1 cellular context compared by ENCODE assay signal in the genomic region with DNA sequence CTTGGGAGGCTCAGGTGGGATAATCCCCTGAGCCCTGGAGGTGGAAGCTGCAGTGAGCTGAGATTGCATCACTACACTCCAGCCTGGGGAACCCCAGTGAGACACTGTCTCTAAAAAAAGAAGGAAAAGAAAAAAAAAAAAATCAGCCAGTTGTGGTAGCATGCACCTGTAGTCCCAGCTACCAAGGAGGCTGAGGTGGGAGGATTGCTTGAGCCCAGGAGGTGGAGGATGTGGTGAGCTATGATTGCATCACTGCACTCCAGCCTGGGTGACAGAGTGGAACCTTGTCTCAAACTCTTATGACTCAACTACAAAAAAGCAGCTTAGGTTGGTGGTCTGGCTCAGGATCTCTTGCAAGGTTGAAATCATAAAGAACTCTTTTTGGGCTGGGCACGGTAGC.
TF ChIP-seq lines count a peak whose summit lies in the region.

No MANE protein-coding gene starts in this region.

TF ChIP-seq in K562, 482 proteins besides CTCF, POLR2A, EP300 and RAD21:
- no peak for TF ChIP-seq ZNF79 (CRISPR knock-in tag; IDR thresholded peaks at IDR 0.05; ENCODE audit: low read depth)
- no peak for TF ChIP-seq DPF2 (IDR thresholded peaks at IDR 0.05)
- TF ChIP-seq CEBPG (CRISPR knock-in tag; IDR thresholded peaks at IDR 0.05): peak; percentile 82
- peak; percentile 14 to 79; a peak in 2 of 4 replicates for TF ChIP-seq CEBPG (tag; conservative IDR thresholded peaks at IDR 0.05 in 1 of 2, IDR thresholded peaks at IDR 0.05 in 1 of 2)
- TF ChIP-seq FOXK2 (conservative IDR thresholded peaks at IDR 0.05 in 1 of 2, IDR thresholded peaks at IDR 0.05 in 1 of 2; ENCODE audit: low read depth in 2 of 2): no peak
- TF ChIP-seq CEBPB (tag; IDR thresholded peaks at IDR 0.05): peak; percentile 63
- TF ChIP-seq, protein P1, sequence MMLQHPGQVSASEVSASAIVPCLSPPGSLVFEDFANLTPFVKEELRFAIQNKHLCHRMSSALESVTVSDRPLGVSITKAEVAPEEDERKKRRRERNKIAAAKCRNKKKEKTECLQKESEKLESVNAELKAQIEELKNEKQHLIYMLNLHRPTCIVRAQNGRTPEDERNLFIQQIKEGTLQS (IDR thresholded peaks at IDR 0.05): peak; percentile 85
- TF ChIP-seq, protein P1 (CRISPR knock-in tag; conservative IDR thresholded peaks at IDR 0.05): no peak
- no peak for TF ChIP-seq HDAC3 (IDR thresholded peaks at IDR 0.05; ENCODE audit: borderline replicate concordance, partially characterized antibody)
